In genomic region chr15:39362832-39363561, GRCh38 we compare ENCODE assay signal across 1 cellular context.
TF ChIP-seq lines count a peak whose summit lies in the region.

No MANE protein-coding gene starts in this region.

TF ChIP-seq in HepG2, 621 proteins besides CTCF, POLR2A, EP300 and RAD21 (continued from another document):
- TF ChIP-seq AKNA (CRISPR knock-in tag; IDR thresholded peaks at IDR 0.05; ENCODE audit: borderline replicate concordance) (no peak), CCDC6 (CRISPR knock-in tag; IDR thresholded peaks at IDR 0.05) (no peak)
